ENCODE assay signal across 23 cellular contexts in genomic region chr7:153034791-153035190, GRCh38.
"Had no signal": no experiment of that assay in that cellular context is flagged by ENCODE, and none has a peak within 500 bp of the region (broad histone marks: within the 10 kb centered on the region; RNA-seq: fewer than 3 reads in every experiment).

No MANE protein-coding gene starts in this region.

- H3K4me3 ChIP-seq: SJCRH30 had no signal

- DNase-seq: Kasumi-1; MV-4-11; NCI-H1048; NCI-H1105; NCI-H1436 treated with DMSO at 0.1 percent for 48 hours; NCI-H1694; NCI-H187 treated with DMSO at 0.1 percent for 48 hours; NCI-H2029 treated with DMSO at 0.1 percent for 48 hours; NCI-H2107; NCI-H2171 treated with DMSO at 0.1 percent for 48 hours; NCI-H446; NCI-H510A; NCI-H524 treated with DMSO at 0.1 percent for 48 hours; NCI-H82; NK-92 treated with Interleukin-12 subunit alpha and Interleukin-12 subunit beta, amount 100 ng/mL, for 24 hours; PC-3; SHP77 treated with DMSO at 0.1 percent for 48 hours; SJCRH30; T-helper 1 cell; T-helper 17 cell had no signal

- ATAC-seq: Panc1, PC-3, Right ventricle myocardium inferior, SK-N-SH treated with all-trans-retinoic acid at 6 μM for 48 hours, T-helper 17 cell had no signal
